7 cellular contexts compared by ENCODE assay signal in genomic region chr17:1110844-1111598, GRCh38.
DNase-seq lines count a peak whose midpoint lies in the region; ATAC-seq and TF ChIP-seq lines count a peak whose summit lies in the region.

No MANE protein-coding gene starts in this region.

- H3K27me3 ChIP-seq in smooth muscle cell (ENCODE audit: low read depth) = no peaks in the 10 kb centered on the region

- no peaks in the 10 kb centered on the region for H3K9me3 ChIP-seq in smooth muscle cell (replicated peaks; ENCODE audit: low read depth)

- in situ Hi-C loops in G401 (cut with HindIII; ENCODE audit: low sequenced_read_pairs) = no loop called here

- ATAC-seq in GM18517 (IDR thresholded peaks at IDR 0.05; ENCODE audit: unreplicated experiment) (no peak), HG03135 (IDR thresholded peaks at IDR 0.05; ENCODE audit: unreplicated experiment) (no peak)

- H4K20me1 ChIP-seq in smooth muscle cell (ENCODE audit: low read depth) = peaks cover 14% of the 10 kb centered on the region

- H3K4me3 ChIP-seq in smooth muscle cell = no peak overlapping the region

- peak overlapping the region; percentile 24 for H3K27ac ChIP-seq in angular gyrus (ENCODE audit: low read depth, low read length)
- H3K27ac ChIP-seq in smooth muscle cell (ENCODE audit: low read depth) = peak overlapping the region; percentile 73

- H3K4me1 ChIP-seq in smooth muscle cell (ENCODE audit: low read depth) = peaks cover 17% of the 10 kb centered on the region

- DNase-seq in G401 (ENCODE audit: low spot score) = peak; percentile 18
- peak; percentile 68 for DNase-seq in MV-4-11 (lab: John Stamatoyannopoulos, UW)
- peak; percentile 49 for DNase-seq in iPS-NIHi7 (ENCODE audit: extremely low spot score)
- peak; percentile 70 for DNase-seq in smooth muscle cell (lab: John Stamatoyannopoulos, UW; ENCODE audit: unreplicated experiment)

- no peak for TF ChIP-seq CTCF in smooth muscle cell (IDR thresholded peaks at IDR 0.05; ENCODE audit: borderline replicate concordance, insufficient read depth, poor library complexity, severe bottlenecking)

- peaks cover 7% of the 10 kb centered on the region for H3F3A ChIP-seq in smooth muscle cell (ENCODE audit: low read depth)

- peak overlapping the region; percentile 88 for H3K4me2 ChIP-seq in smooth muscle cell

- no peaks in the 10 kb centered on the region for H3K79me2 ChIP-seq in smooth muscle cell (ENCODE audit: low read depth)

- H3K9ac ChIP-seq in smooth muscle cell (ENCODE audit: low read depth) = peak overlapping the region; percentile 72

- H2AFZ ChIP-seq in smooth muscle cell (ENCODE audit: low read depth) = no peak overlapping the region

- no peaks in the 10 kb centered on the region for H3K36me3 ChIP-seq in smooth muscle cell (ENCODE audit: low read depth)

- WGBS in smooth muscle cell (ENCODE audit: low lambda C conversion rate) = 59% methylated on average over 19 of the region's 19 CpGs

Comparison
In these comparisons a context has a peak if more than half of its experiments do, and no peak if none do; other contexts are left out.
1. DNase-seq: peak in every context shown above with its lines; median percentile 70 in smooth muscle cell; 68 in MV-4-11; 49 in iPS-NIHi7; 18 in G401.